Comparison of ENCODE assay signal across 1 cellular context in genomic region chr1:228101994-228102790, GRCh38.
TF ChIP-seq lines count a peak whose summit lies in the region.

No MANE protein-coding gene starts in this region.

TF ChIP-seq in K562, 482 proteins besides CTCF, POLR2A, EP300 and RAD21 (continues in another document):
- no peak for TF ChIP-seq PHF21A (IDR thresholded peaks at IDR 0.05; ENCODE audit: borderline replicate concordance, low read depth)
- peak; percentile 54 for TF ChIP-seq MAX (CRISPR knock-in tag; IDR thresholded peaks at IDR 0.05)
- no peak for TF ChIP-seq ELF2 (CRISPR knock-in tag; IDR thresholded peaks at IDR 0.05)
- TF ChIP-seq HBP1 (CRISPR knock-in tag; IDR thresholded peaks at IDR 0.05) = 0 out of 2 replicates have a peak, but pooled peaks have one; percentile 57
- no peak for TF ChIP-seq RFX1 (IDR thresholded peaks at IDR 0.05)
- peak; percentile 9 to 18; a peak in 2 of 4 replicates for TF ChIP-seq MNT (conservative IDR thresholded peaks at IDR 0.05)
- 0 out of 2 replicates have a peak, but pooled peaks have one; percentile 23 for TF ChIP-seq SMC3 (conservative IDR thresholded peaks at IDR 0.05; ENCODE audit: insufficient read depth, low read depth, low read length)
- TF ChIP-seq RB1 (IDR thresholded peaks at IDR 0.05; ENCODE audit: low read depth) = peak; percentile 22; the same call in 1 of the 2 replicates
- TF ChIP-seq NR1H2 (CRISPR knock-in tag; IDR thresholded peaks at IDR 0.05) = no peak; the same call in 1 of the 2 replicates
- 0 out of 2 replicates have a peak, but pooled peaks have one; percentile 22 for TF ChIP-seq RERE (CRISPR knock-in tag; IDR thresholded peaks at IDR 0.05; ENCODE audit: borderline replicate concordance)
- TF ChIP-seq ZHX1 (conservative IDR thresholded peaks at IDR 0.05; ENCODE audit: low read length) = no peak
- TF ChIP-seq THRB (CRISPR knock-in tag; conservative IDR thresholded peaks at IDR 0.05) = 0 out of 2 replicates have a peak, but pooled peaks have one; percentile 37
- TF ChIP-seq ZMIZ1 (IDR thresholded peaks at IDR 0.05; ENCODE audit: low read depth in 2 of 2, low read length in 2 of 2) = 0 out of 4 replicates have a peak, but pooled peaks of 1 of the 2 experiments have one; percentile 11
- no peak for TF ChIP-seq GATAD2B (IDR thresholded peaks at IDR 0.05; ENCODE audit: borderline replicate concordance)
- TF ChIP-seq CBX5 (IDR thresholded peaks at IDR 0.05; ENCODE audit: borderline replicate concordance, low read depth) = no peak
- TF ChIP-seq HES1 (IDR thresholded peaks at IDR 0.05; ENCODE audit: low read depth) = no peak
- TF ChIP-seq ZNF41 (CRISPR knock-in tag; conservative IDR thresholded peaks at IDR 0.05) = no peak
- TF ChIP-seq KLF1 (tag; IDR thresholded peaks at IDR 0.05) = peak; percentile 47; the same call in 1 of the 2 replicates
- TF ChIP-seq CBFB (CRISPR knock-in tag; IDR thresholded peaks at IDR 0.05) = 0 out of 2 replicates have a peak, but pooled peaks have one; percentile 54
- no peak for TF ChIP-seq XRCC3 (IDR thresholded peaks at IDR 0.05)
- TF ChIP-seq SAFB (IDR thresholded peaks at IDR 0.05; ENCODE audit: borderline replicate concordance, low read depth, low read length) = peak; percentile 78; the same call in 1 of the 2 replicates
- TF ChIP-seq ZNF398 (CRISPR knock-in tag; IDR thresholded peaks at IDR 0.05) = no peak
- 0 out of 2 replicates have a peak, but pooled peaks have one; percentile 44 for TF ChIP-seq ZNF717 (CRISPR knock-in tag; IDR thresholded peaks at IDR 0.05)
- peak; percentile 6; the same call in 1 of the 2 replicates for TF ChIP-seq ARID1B (IDR thresholded peaks at IDR 0.05)
- no peak for TF ChIP-seq HMGXB4 (CRISPR knock-in tag; IDR thresholded peaks at IDR 0.05)
- no peak for TF ChIP-seq ATF4 (CRISPR knock-in tag; IDR thresholded peaks at IDR 0.05)
- peak; percentile 25 for TF ChIP-seq SAP30 (IDR thresholded peaks at IDR 0.05; ENCODE audit: borderline replicate concordance, insufficient read depth, low read depth, low read length, poor library complexity, severe bottlenecking)
- peak; percentile 49; the same call in 1 of the 2 replicates for TF ChIP-seq LCOR (CRISPR knock-in tag; IDR thresholded peaks at IDR 0.05)
- no peak for TF ChIP-seq ZNF445 (CRISPR knock-in tag; IDR thresholded peaks at IDR 0.05; ENCODE audit: low read depth)
- TF ChIP-seq CTBP1 (IDR thresholded peaks at IDR 0.05; ENCODE audit: borderline replicate concordance) = peak; percentile 16; the same call in 1 of the 2 replicates
- no peak for TF ChIP-seq NCOR1 (IDR thresholded peaks at IDR 0.05)
